Comparison of ENCODE assay signal across 13 cellular contexts in the genomic region with DNA sequence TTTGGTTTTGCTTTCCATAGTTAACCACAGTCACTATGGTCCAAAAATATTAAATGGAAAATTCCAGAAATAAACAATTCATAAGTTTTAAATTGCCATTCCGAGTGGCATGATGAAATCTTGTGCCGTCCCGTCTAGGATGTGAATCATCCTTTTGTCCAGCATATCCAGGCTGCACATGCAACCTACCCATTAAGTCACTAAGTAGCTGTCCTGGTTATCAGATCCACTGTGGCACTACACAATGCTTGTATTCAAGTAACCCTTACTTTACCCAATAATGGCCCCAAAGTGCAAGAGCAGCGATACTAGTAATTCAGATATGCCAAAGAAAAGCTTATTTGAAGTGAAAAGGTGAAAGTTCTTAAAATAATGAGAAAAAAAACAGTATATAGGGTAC. TPM values are rescaled to one million over a fixed set of nuclear protein-coding genes. Genes with fewer than 3 reads are reported as not detected.
A peak's percentile ranks its signal among the peaks of the same experiment; 100 is the strongest.
DNase-seq lines count a peak whose midpoint lies in the region; ATAC-seq and TF ChIP-seq lines count a peak whose summit lies in the region.
"Had no signal": no experiment of that assay in that cellular context is flagged by ENCODE, and none has a peak within 500 bp of the region (broad histone marks: within the 10 kb centered on the region; RNA-seq: fewer than 3 reads in every experiment).

No MANE protein-coding gene starts in this region.

- H3K36me3 ChIP-seq in fibroblast of lung (ENCODE audit: control insufficient read depth, insufficient read depth, low read length): no peaks in the 10 kb centered on the region

- peaks cover 95% of the 10 kb centered on the region for H3K79me2 ChIP-seq in fibroblast of lung (ENCODE audit: control insufficient read depth, insufficient read depth, low read length)

- peaks cover 0 to 4% of the 10 kb centered on the region in 2 donors for H3K36me3 Mint-ChIP-seq in activated T-cell treated with anti-CD3 and anti-CD28 coated beads, Interleukin-2, amount 50 U/mL, for 72 hours (ENCODE audit: insufficient read depth in 2 of 2)

- H3K4me1 Mint-ChIP-seq in activated T-cell treated with anti-CD3 and anti-CD28 coated beads, Interleukin-2, amount 50 U/mL, for 72 hours (ENCODE audit: low read depth): peaks cover 67% of the 10 kb centered on the region

- H3K9ac ChIP-seq in fibroblast of lung (ENCODE audit: insufficient read depth, low read length): no peak overlapping the region

- no peak for DNase-seq in activated T-cell treated with anti-CD3 and anti-CD28 coated beads, Interleukin-2, amount 50 U/mL, for 72 hours
- no peak for DNase-seq in activated T-cell treated with anti-CD3 and anti-CD28 coated beads for 4 hours
- DNase-seq in fibroblast of lung (ENCODE audit: low read depth in 2 of 2): peak; percentile 78 to 81
- DNase-seq in skeletal muscle cell (ENCODE audit: low read depth): peak; percentile 49
- DNase-seq in activated CD4-positive, alpha-beta T cell treated with anti-CD3 and anti-CD28 coated beads, Interleukin-2, amount 50 U/mL, for 4 hours: no peak
- DNase-seq: Kasumi-1; NCI-H748 treated with DMSO at 0.1 percent for 48 hours; spleen; stimulated activated naive CD4-positive, alpha-beta T cell had no signal

- H3K4me1 ChIP-seq in fibroblast of lung (ENCODE audit: control insufficient read depth, extremely low read depth, insufficient read depth, low read length): no peaks in the 10 kb centered on the region

- no peaks in the 10 kb centered on the region for H3K9me3 ChIP-seq in fibroblast of lung (ENCODE audit: control insufficient read depth, insufficient read depth, low read depth, low read length)
- H3K9me3 ChIP-seq: spleen had no signal

- no peak overlapping the region for H2AFZ ChIP-seq in fibroblast of lung (ENCODE audit: low read length)

- H3K4me3 ChIP-seq in fibroblast of lung (replicated peaks in 1 of 4; ENCODE audit: control extremely low read depth in 1 of 4, insufficient read depth in 1 of 4, low read depth in 3 of 4, low read length in 4 of 4) (no peak overlapping the region), skeletal muscle cell (ENCODE audit: low read depth, low read length) (no peak overlapping the region)
- H3K4me3 ChIP-seq: spleen had no signal

- H3K4me3 Mint-ChIP-seq in activated T-cell treated with anti-CD3 and anti-CD28 coated beads, Interleukin-2, amount 50 U/mL, for 72 hours: no peak overlapping the region

- H4K20me1 ChIP-seq in fibroblast of lung (ENCODE audit: control insufficient read depth, extremely low read depth, insufficient read depth, low read length): no peaks in the 10 kb centered on the region

- no peak overlapping the region for H3K27ac ChIP-seq in fibroblast of lung (ENCODE audit: insufficient read depth, low read length)
- H3K27ac ChIP-seq: 22Rv1, spleen had no signal

- H3K27me3 Mint-ChIP-seq in activated T-cell treated with anti-CD3 and anti-CD28 coated beads, Interleukin-2, amount 50 U/mL, for 72 hours (ENCODE audit: low read depth): no peaks in the 10 kb centered on the region

- no peaks in the 10 kb centered on the region for H3K9me3 Mint-ChIP-seq in activated T-cell treated with anti-CD3 and anti-CD28 coated beads, Interleukin-2, amount 50 U/mL, for 72 hours

- H3K4me2 ChIP-seq in fibroblast of lung (ENCODE audit: extremely low read depth, insufficient read depth, low read length): no peak overlapping the region

- ATAC-seq in activated T-cell treated with anti-CD3 and anti-CD28 coated beads, Interleukin-2, amount 50 U/mL, for 72 hours (replicated peaks in 1 of 2): no peak
- peak; percentile 84 for ATAC-seq in SK-N-SH treated with all-trans-retinoic acid at 6 μM for 48 hours
- ATAC-seq in HG03432 (IDR thresholded peaks at IDR 0.05; ENCODE audit: unreplicated experiment): no peak
- ATAC-seq in HG03342 (IDR thresholded peaks at IDR 0.05; ENCODE audit: unreplicated experiment): no peak

- H3K27ac Mint-ChIP-seq in activated T-cell treated with anti-CD3 and anti-CD28 coated beads, Interleukin-2, amount 50 U/mL, for 72 hours: peak overlapping the region; percentile 14

- TF ChIP-seq CTCF in fibroblast of lung (conservative IDR thresholded peaks at IDR 0.05 in 1 of 2, IDR thresholded peaks at IDR 0.05 in 1 of 2; ENCODE audit: low read depth in 1 of 2, low read length in 2 of 2): no peak

- no peaks in the 10 kb centered on the region for H3K27me3 ChIP-seq in fibroblast of lung (ENCODE audit: control insufficient read depth, insufficient read depth, low read length)
- H3K27me3 ChIP-seq: spleen had no signal

TF ChIP-seq in SK-N-SH treated with all-trans-retinoic acid at 6 μM for 48 hours, 23 proteins besides CTCF, POLR2A, EP300 and RAD21:
- TF ChIP-seq TCF4 (CRISPR knock-in tag; IDR thresholded peaks at IDR 0.05; ENCODE audit: borderline replicate concordance) (no peak), ISL1 (CRISPR knock-in tag; IDR thresholded peaks at IDR 0.05) (peak; percentile 74), PATZ1 (CRISPR knock-in tag; IDR thresholded peaks at IDR 0.05; ENCODE audit: borderline replicate concordance) (no peak; the same call in 1 of the 2 replicates)
TF ChIP-seq in SK-N-SH treated with all-trans-retinoic acid at 6 μM for 48 hours: peak in this region for 1.

RNA-seq across cellular contexts. Expression of gene USP34, which starts 10.7 kb away (rescaled TPM):
- 100 to 1,000 TPM in 1 of 2 donors, 10 to 100 TPM in 1; 100.0 to 104 TPM for total RNA-seq in activated T-cell treated with anti-CD3 and anti-CD28 coated beads, Interleukin-2, amount 50 U/mL, for 72 hours
- total RNA-seq in fibroblast of lung: 113 and 129 TPM in 2 replicates
- 48.4 and 52.4 TPM in 2 replicates for polyA plus RNA-seq in fibroblast of lung
- polyA plus RNA-seq in fibroblast of lung (2012): 37.5 and 42.6 TPM in 2 replicates
- polyA minus RNA-seq in fibroblast of lung (ENCODE audit: low replicate concordance): 57.1 and 94.3 TPM in 2 replicates

Comparison
In these comparisons a context has a peak if more than half of its experiments do, and no peak if none do; other contexts are left out.
1. DNase-seq: peak in fibroblast of lung (2 of 2) and skeletal muscle cell (single experiment); none in activated T-cell treated with anti-CD3 and anti-CD28 coated beads, Interleukin-2, amount 50 U/mL, for 72 hours (0 of 2), activated T-cell treated with anti-CD3 and anti-CD28 coated beads for 4 hours (single experiment) and activated CD4-positive, alpha-beta T cell treated with anti-CD3 and anti-CD28 coated beads, Interleukin-2, amount 50 U/mL, for 4 hours (0 of 2).